Comparison of ENCODE assay signal across 10 cellular contexts in the genomic region with DNA sequence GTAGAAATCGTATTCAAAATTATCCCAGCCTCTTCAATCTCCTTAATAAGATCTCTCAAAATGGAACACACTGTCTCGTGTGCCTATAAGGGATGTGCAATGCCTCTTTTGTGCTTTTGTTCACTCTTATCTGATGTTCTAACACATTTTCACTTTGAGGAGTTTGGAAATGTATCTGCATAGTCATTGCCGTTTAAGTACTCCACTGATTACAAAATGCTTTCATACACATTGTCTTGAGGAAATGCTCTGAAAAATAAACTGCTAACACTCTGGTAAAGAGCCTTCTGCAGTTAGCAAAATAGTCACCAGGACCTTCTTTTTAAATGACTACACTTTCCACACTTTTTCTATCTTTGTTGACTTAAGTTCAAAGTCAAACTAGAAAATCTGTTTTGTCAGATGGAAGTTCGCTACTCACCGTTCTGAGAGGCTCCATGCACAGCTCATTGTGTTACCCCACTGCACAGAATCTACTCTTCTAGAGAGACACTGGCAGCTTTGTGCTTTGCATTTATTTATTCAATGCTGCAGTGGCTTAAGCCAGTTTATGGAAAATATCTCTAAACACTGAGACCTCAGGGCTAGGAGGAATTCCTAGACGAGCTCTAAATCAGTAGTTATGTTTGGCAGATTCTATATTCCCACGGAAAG.
DNase-seq lines count a peak whose midpoint lies in the region; ATAC-seq and TF ChIP-seq lines count a peak whose summit lies in the region.
"Had no signal": no experiment of that assay in that cellular context is flagged by ENCODE, and none has a peak within 500 bp of the region (broad histone marks: within the 10 kb centered on the region; RNA-seq: fewer than 3 reads in every experiment).

No MANE protein-coding gene starts in this region.

- H3K4me2 ChIP-seq in neural cell (ENCODE audit: low read length) = no peak overlapping the region

- peaks cover 7 to 15% (median 11%) of the 10 kb centered on the region in 4 donors for H3K4me1 Mint-ChIP-seq in naive thymus-derived CD8-positive, alpha-beta T cell
- H3K4me1 Mint-ChIP-seq in T-helper 2 cell treated with Interferon-gamma antibody and Interleukin-4, amounts not matched to agents 5 μg/mL and 100 μg/mL, for 36 hours (ENCODE audit: low read depth) = peaks cover 7% of the 10 kb centered on the region

- no peak for TF ChIP-seq EP300 in neural cell (conservative IDR thresholded peaks at IDR 0.05; ENCODE audit: poor library complexity, severe bottlenecking)

- no peaks in the 10 kb centered on the region for H4K20me1 ChIP-seq in neural cell (ENCODE audit: insufficient read depth)

- no peak for ATAC-seq in Right ventricle myocardium superior (ENCODE audit: poor library complexity)
- ATAC-seq in naive thymus-derived CD8-positive, alpha-beta T cell = no peak
- no peak for ATAC-seq in HG03196 (IDR thresholded peaks at IDR 0.05; ENCODE audit: unreplicated experiment)

- H3K36me3 ChIP-seq in left ventricle myocardium inferior = no peaks in the 10 kb centered on the region
- H3K36me3 ChIP-seq in neural cell (ENCODE audit: insufficient read depth, low read length) = no peaks in the 10 kb centered on the region

- no peaks in the 10 kb centered on the region for H3K36me3 Mint-ChIP-seq in naive thymus-derived CD8-positive, alpha-beta T cell
- no peaks in the 10 kb centered on the region for H3K36me3 Mint-ChIP-seq in T-helper 2 cell treated with Interferon-gamma antibody and Interleukin-4, amounts not matched to agents 5 μg/mL and 100 μg/mL, for 36 hours (ENCODE audit: low read depth)

- H2AFZ ChIP-seq in neural cell (ENCODE audit: low read depth, low read length) = no peak overlapping the region

- H3K27ac ChIP-seq in left ventricle myocardium inferior (replicated peaks) = peak overlapping the region; percentile 52
- H3K27ac ChIP-seq in neural cell (ENCODE audit: low read length) = no peak overlapping the region

- H3K9me3 Mint-ChIP-seq in naive thymus-derived CD8-positive, alpha-beta T cell = no peaks in the 10 kb centered on the region
- H3K9me3 Mint-ChIP-seq in T-helper 2 cell treated with Interferon-gamma antibody and Interleukin-4, amounts not matched to agents 5 μg/mL and 100 μg/mL, for 36 hours = no peaks in the 10 kb centered on the region

- H3K79me2 ChIP-seq in neural cell (replicated peaks; ENCODE audit: insufficient read depth, low read length) = no peaks in the 10 kb centered on the region

- no peaks in the 10 kb centered on the region for H3K9me3 ChIP-seq in left ventricle myocardium inferior (replicated peaks)
- no peaks in the 10 kb centered on the region for H3K9me3 ChIP-seq in neural cell (ENCODE audit: low read length)

- no peak overlapping the region for H3K27ac Mint-ChIP-seq in naive thymus-derived CD8-positive, alpha-beta T cell
- H3K27ac Mint-ChIP-seq in T-helper 2 cell treated with Interferon-gamma antibody and Interleukin-4, amounts not matched to agents 5 μg/mL and 100 μg/mL, for 36 hours = no peak overlapping the region

- peaks cover 43 to 91% (median 57%) of the 10 kb centered on the region in 5 donors for H3K27me3 Mint-ChIP-seq in naive thymus-derived CD8-positive, alpha-beta T cell
- H3K27me3 Mint-ChIP-seq in T-helper 2 cell treated with Interferon-gamma antibody and Interleukin-4, amounts not matched to agents 5 μg/mL and 100 μg/mL, for 36 hours (ENCODE audit: low read depth) = peaks cover 38% of the 10 kb centered on the region

- H3K4me3 ChIP-seq in left ventricle myocardium inferior = no peak overlapping the region
- H3K4me3 ChIP-seq in choroid plexus epithelial cell (ENCODE audit: low read depth, low read length) = no peak overlapping the region
- H3K4me3 ChIP-seq in neural cell (ENCODE audit: low read length) = peak overlapping the region; percentile 33

- intact Hi-C loops in left ventricle myocardium inferior (cut with micrococcal nuclease) (loop anchor here (5.0 kb wide), 1 partner anchor 322 kb away; a partner anchor contains a TSS), Right ventricle myocardium superior (cut with DNase I) (loop anchor here (5.0 to 10.0 kb wide), 2 partner anchors 327 to 711 kb away; no protein-coding TSS in a partner anchor)

- POLR2A ChIA-PET in naive thymus-derived CD8-positive, alpha-beta T cell (lab: Charles Lee) = no interaction called here

- no peak overlapping the region for H3K9ac ChIP-seq in neural cell (ENCODE audit: low read length)

- TF ChIP-seq RAD21 in neural cell (conservative IDR thresholded peaks at IDR 0.05) = no peak

- no peaks in the 10 kb centered on the region for H3K9me2 ChIP-seq in neural cell (ENCODE audit: insufficient read depth, low read length)

- TF ChIP-seq CTCF in left ventricle myocardium inferior (IDR thresholded peaks at IDR 0.05; ENCODE audit: borderline replicate concordance) (no peak), choroid plexus epithelial cell (conservative IDR thresholded peaks at IDR 0.05; ENCODE audit: low read depth, low read length) (no peak), neural cell (IDR thresholded peaks at IDR 0.05; ENCODE audit: poor library complexity, severe bottlenecking) (no peak)

- no peak overlapping the region for H3K4me3 Mint-ChIP-seq in naive thymus-derived CD8-positive, alpha-beta T cell
- no peak overlapping the region for H3K4me3 Mint-ChIP-seq in T-helper 2 cell treated with Interferon-gamma antibody and Interleukin-4, amounts not matched to agents 5 μg/mL and 100 μg/mL, for 36 hours

- DNase-seq in left ventricle myocardium inferior (no peak), Right ventricle myocardium superior (no peak), choroid plexus epithelial cell (ENCODE audit: low read depth) (peak; percentile 33)
- no peak for DNase-seq in stimulated activated naive CD4-positive, alpha-beta T cell treated with Interleukin-2 at 50 U/mL for 16 hours (lab: John Stamatoyannopoulos, UW)
- DNase-seq in naive thymus-derived CD8-positive, alpha-beta T cell = no peak
- DNase-seq in T-helper 2 cell treated with Interferon-gamma antibody and Interleukin-4, amounts not matched to agents 5 μg/mL and 100 μg/mL, for 36 hours (ENCODE audit: low spot score) = no peak
- DNase-seq: activated CD4-positive, alpha-beta T cell treated with anti-CD3 and anti-CD28 coated beads for 1 hour; trophoblast cell had no signal

- no peaks in the 10 kb centered on the region for H3F3A ChIP-seq in neural cell (ENCODE audit: insufficient read depth, low read length, poor library complexity, severe bottlenecking)

- peaks cover 35% of the 10 kb centered on the region for H3K4me1 ChIP-seq in left ventricle myocardium inferior

- H3K27me3 ChIP-seq in left ventricle myocardium inferior (ENCODE audit: low read depth) = peaks cover 75% of the 10 kb centered on the region
- no peaks in the 10 kb centered on the region for H3K27me3 ChIP-seq in neural cell (ENCODE audit: insufficient read depth, low read depth, low read length)

TF ChIP-seq in neural cell, 6 proteins besides CTCF, POLR2A, EP300 and RAD21:
- TF ChIP-seq TAF1 (IDR thresholded peaks at IDR 0.05; ENCODE audit: low read depth) (no peak), SMC3 (conservative IDR thresholded peaks at IDR 0.05; ENCODE audit: poor library complexity) (no peak), EZH2 (IDR thresholded peaks at IDR 0.05; ENCODE audit: borderline replicate concordance, insufficient read depth, low read length, poor library complexity, severe bottlenecking) (no peak), POLR2AphosphoS5 (IDR thresholded peaks at IDR 0.05) (no peak), MXI1 (conservative IDR thresholded peaks at IDR 0.05; ENCODE audit: poor library complexity, severe bottlenecking) (no peak)
- TF ChIP-seq, protein P1, sequence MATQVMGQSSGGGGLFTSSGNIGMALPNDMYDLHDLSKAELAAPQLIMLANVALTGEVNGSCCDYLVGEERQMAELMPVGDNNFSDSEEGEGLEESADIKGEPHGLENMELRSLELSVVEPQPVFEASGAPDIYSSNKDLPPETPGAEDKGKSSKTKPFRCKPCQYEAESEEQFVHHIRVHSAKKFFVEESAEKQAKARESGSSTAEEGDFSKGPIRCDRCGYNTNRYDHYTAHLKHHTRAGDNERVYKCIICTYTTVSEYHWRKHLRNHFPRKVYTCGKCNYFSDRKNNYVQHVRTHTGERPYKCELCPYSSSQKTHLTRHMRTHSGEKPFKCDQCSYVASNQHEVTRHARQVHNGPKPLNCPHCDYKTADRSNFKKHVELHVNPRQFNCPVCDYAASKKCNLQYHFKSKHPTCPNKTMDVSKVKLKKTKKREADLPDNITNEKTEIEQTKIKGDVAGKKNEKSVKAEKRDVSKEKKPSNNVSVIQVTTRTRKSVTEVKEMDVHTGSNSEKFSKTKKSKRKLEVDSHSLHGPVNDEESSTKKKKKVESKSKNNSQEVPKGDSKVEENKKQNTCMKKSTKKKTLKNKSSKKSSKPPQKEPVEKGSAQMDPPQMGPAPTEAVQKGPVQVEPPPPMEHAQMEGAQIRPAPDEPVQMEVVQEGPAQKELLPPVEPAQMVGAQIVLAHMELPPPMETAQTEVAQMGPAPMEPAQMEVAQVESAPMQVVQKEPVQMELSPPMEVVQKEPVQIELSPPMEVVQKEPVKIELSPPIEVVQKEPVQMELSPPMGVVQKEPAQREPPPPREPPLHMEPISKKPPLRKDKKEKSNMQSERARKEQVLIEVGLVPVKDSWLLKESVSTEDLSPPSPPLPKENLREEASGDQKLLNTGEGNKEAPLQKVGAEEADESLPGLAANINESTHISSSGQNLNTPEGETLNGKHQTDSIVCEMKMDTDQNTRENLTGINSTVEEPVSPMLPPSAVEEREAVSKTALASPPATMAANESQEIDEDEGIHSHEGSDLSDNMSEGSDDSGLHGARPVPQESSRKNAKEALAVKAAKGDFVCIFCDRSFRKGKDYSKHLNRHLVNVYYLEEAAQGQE (IDR thresholded peaks at IDR 0.05; ENCODE audit: borderline replicate concordance) = no peak
